ENCODE assay signal across 20 cellular contexts in the genomic region with DNA sequence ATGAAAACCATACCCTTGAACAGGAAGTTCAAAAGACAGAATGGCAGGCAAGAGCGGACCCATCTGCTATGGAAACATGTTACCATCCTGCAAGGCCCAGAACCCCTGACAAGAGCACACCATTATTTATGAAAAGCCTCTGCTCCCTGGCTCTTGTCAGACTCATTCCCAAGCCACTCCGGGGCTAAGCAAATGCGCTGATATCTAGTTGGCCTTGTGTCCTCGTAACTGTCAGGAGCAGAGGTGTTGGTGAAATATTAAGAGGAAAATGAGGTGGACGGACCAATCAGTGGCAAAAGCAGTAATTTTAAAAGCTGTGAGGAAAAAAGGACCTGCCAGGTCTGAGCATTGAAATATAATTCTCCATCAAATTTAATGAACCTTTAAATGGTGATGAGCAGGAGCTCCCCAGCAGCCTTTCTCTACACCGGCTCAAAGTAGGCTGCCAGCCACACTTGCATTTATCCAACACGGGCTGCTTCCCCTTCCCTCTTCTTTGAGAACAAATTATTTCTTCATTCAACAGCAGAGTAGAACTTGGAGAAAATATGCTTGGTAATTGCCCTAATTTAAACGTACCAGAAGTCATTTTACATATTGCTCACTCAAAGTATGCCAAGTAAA.
A peak's percentile ranks its signal among the peaks of the same experiment; 100 is the strongest.
DNase-seq lines count a peak whose midpoint lies in the region; ATAC-seq and TF ChIP-seq lines count a peak whose summit lies in the region.
"Had no signal": no experiment of that assay in that cellular context is flagged by ENCODE, and none has a peak within 500 bp of the region (broad histone marks: within the 10 kb centered on the region; RNA-seq: fewer than 3 reads in every experiment).

No MANE protein-coding gene starts in this region.

- H3K4me3 ChIP-seq in right atrium auricular region (no peak overlapping the region), fibroblast of villous mesenchyme (ENCODE audit: low read depth, low read length) (no peak overlapping the region), PC-3 (ENCODE audit: low read length) (no peak overlapping the region)
- H3K4me3 ChIP-seq: BLaER1 treated with 17β-estradiol and CSF1 and Interleukin-3, amounts not matched to agents 10 nM and 100 nM; GM23338 had no signal

- no peaks in the 10 kb centered on the region for H3K27me3 Mint-ChIP-seq in nephron progenitor cell (ENCODE audit: low read depth, poor library complexity)
- H3K27me3 Mint-ChIP-seq: B cell had no signal

- H3K9me3 ChIP-seq in right atrium auricular region (no peaks in the 10 kb centered on the region), PC-3 (ENCODE audit: low read length) (no peaks in the 10 kb centered on the region)

- no peak for TF ChIP-seq CTCF in right atrium auricular region (IDR thresholded peaks at IDR 0.05)
- no peak for TF ChIP-seq CTCF in fibroblast of villous mesenchyme (IDR thresholded peaks at IDR 0.05; ENCODE audit: insufficient read depth, low read depth, low read length)
- no peak for TF ChIP-seq CTCF in nephron progenitor cell (IDR thresholded peaks at IDR 0.05)
- TF ChIP-seq CTCF in PC-3 (conservative IDR thresholded peaks at IDR 0.05; ENCODE audit: low read depth, low read length): no peak

- DNase-seq in Right ventricle myocardium superior (no peak), right atrium auricular region (ENCODE audit: low spot score) (no peak), fibroblast of villous mesenchyme (ENCODE audit: low read depth) (peak; percentile 50), left ventricle myocardium superior (no peak), nephron progenitor cell (no peak), NCI-H1092 treated with DMSO at 0.1 percent for 48 hours (lab: John Stamatoyannopoulos, UW) (no peak), RPMI8226 (no peak), PC-3 (no peak)
- DNase-seq: 8988T; CD8-positive, alpha-beta T cell; COR-L47; DMS 273 treated with DMSO at 0.1 percent for 48 hours; DMS53; DND-41; GDM1; HCEC 1CT; IMR-90 had no signal

- CTCF ChIA-PET in PC-3 (lab: Charles Lee): no interaction called here

- no peak overlapping the region for H3K4me2 ChIP-seq in PC-3 (ENCODE audit: low read length)
- H3K4me2 ChIP-seq: BLaER1 treated with 17β-estradiol and CSF1 and Interleukin-3, amounts not matched to agents 10 nM and 100 nM; GM23338 had no signal

- H3K9ac ChIP-seq in PC-3 (ENCODE audit: low read length): no peak overlapping the region
- H3K9ac ChIP-seq: BLaER1 treated with 17β-estradiol and CSF1 and Interleukin-3, amounts not matched to agents 10 nM and 100 nM had no signal

- H3K4me3 Mint-ChIP-seq in nephron progenitor cell: no peak overlapping the region
- H3K4me3 Mint-ChIP-seq: B cell; CD8-positive, alpha-beta T cell; GM23338 had no signal

- H3K36me3 Mint-ChIP-seq in nephron progenitor cell (ENCODE audit: low read depth): no peaks in the 10 kb centered on the region

- intact Hi-C loops in Right ventricle myocardium superior (cut with DNase I) (no loop called here), left ventricle myocardium superior (cut with micrococcal nuclease) (no loop called here), PC-3 (cut with micrococcal nuclease) (no loop called here)

- H2AFZ ChIP-seq in PC-3 (ENCODE audit: low read length): no peak overlapping the region
- H2AFZ ChIP-seq: GM23338 had no signal

- no peaks in the 10 kb centered on the region for H3K79me2 ChIP-seq in PC-3 (ENCODE audit: low read length)

- H3K36me3 ChIP-seq in right atrium auricular region (no peaks in the 10 kb centered on the region), PC-3 (ENCODE audit: low read depth, low read length) (no peaks in the 10 kb centered on the region)

- no peaks in the 10 kb centered on the region for H3F3A ChIP-seq in PC-3 (ENCODE audit: low read length, unreplicated experiment)

- H3K4me1 ChIP-seq in right atrium auricular region (no peaks in the 10 kb centered on the region), PC-3 (ENCODE audit: insufficient read depth, low read length) (no peaks in the 10 kb centered on the region)
- H3K4me1 ChIP-seq: BLaER1 treated with 17β-estradiol and CSF1 and Interleukin-3, amounts not matched to agents 10 nM and 100 nM had no signal

- H3K9me3 Mint-ChIP-seq in nephron progenitor cell: no peaks in the 10 kb centered on the region
- H3K9me3 Mint-ChIP-seq: CD8-positive, alpha-beta T cell; GM23338 had no signal

- H3K9me2 ChIP-seq in PC-3 (replicated peaks; ENCODE audit: low read length): no peaks in the 10 kb centered on the region

- POLR2A ChIA-PET in PC-3 (lab: Charles Lee; ENCODE audit: unreplicated experiment): no interaction called here

- peaks cover 6% of the 10 kb centered on the region for H3K4me1 Mint-ChIP-seq in nephron progenitor cell
- H3K4me1 Mint-ChIP-seq: B cell had no signal

- H3K27ac ChIP-seq in right atrium auricular region (no peak overlapping the region), PC-3 (ENCODE audit: low read length) (no peak overlapping the region)
- H3K27ac ChIP-seq: BLaER1 treated with 17β-estradiol and CSF1 and Interleukin-3, amounts not matched to agents 10 nM and 100 nM had no signal

- no TSS peak for BruUV-seq in PC-3 (replicated peaks; lab: Mats Ljungman, UMichigan)

- ATAC-seq in Right ventricle myocardium superior (ENCODE audit: poor library complexity) (peak; percentile 94), left ventricle myocardium superior (peak; percentile 95), PC-3 (no peak)
- ATAC-seq: CD8-positive, alpha-beta T cell; GM23338 had no signal

- H3K27me3 ChIP-seq in right atrium auricular region (no peaks in the 10 kb centered on the region), PC-3 (ENCODE audit: low read length) (no peaks in the 10 kb centered on the region)
- H3K27me3 ChIP-seq: BLaER1 treated with 17β-estradiol and CSF1 and Interleukin-3, amounts not matched to agents 10 nM and 100 nM had no signal

- peak overlapping the region; percentile 58 for H3K27ac Mint-ChIP-seq in nephron progenitor cell
- H3K27ac Mint-ChIP-seq: B cell; CD8-positive, alpha-beta T cell; GM23338 had no signal

- H4K20me1 ChIP-seq in PC-3 (ENCODE audit: low read length): no peaks in the 10 kb centered on the region
- H4K20me1 ChIP-seq: BLaER1 treated with 17β-estradiol and CSF1 and Interleukin-3, amounts not matched to agents 10 nM and 100 nM had no signal
